Comparison of ENCODE assay signal across 14 cellular contexts in genomic region chr1:234246638-234247116, GRCh38.
DNase-seq lines count a peak whose midpoint lies in the region; ATAC-seq, FAIRE-seq and TF ChIP-seq lines count a peak whose summit lies in the region.
"Had no signal": no experiment of that assay in that cellular context is flagged by ENCODE, and none has a peak within 500 bp of the region (broad histone marks: within the 10 kb centered on the region; RNA-seq: fewer than 3 reads in every experiment).

No MANE protein-coding gene starts in this region.

- CTCF ChIA-PET in activated CD4-positive, alpha-beta memory T cell treated with anti-CD3 and anti-CD28 coated beads, Interleukin-2, amount 10 ng/mL, durations not matched to agents 7 days and 5 days (lab: Charles Lee): no interaction called here
- CTCF ChIA-PET in PC-3 (lab: Charles Lee): no interaction called here

- no peak overlapping the region for H2AFZ ChIP-seq in PC-3 (ENCODE audit: low read length)

- no peaks in the 10 kb centered on the region for H3K79me2 ChIP-seq in PC-3 (ENCODE audit: low read length)

- H3K27me3 ChIP-seq in pancreas (no peaks in the 10 kb centered on the region), psoas muscle (ENCODE audit: insufficient read depth in 3 of 3, low read length in 2 of 3) (no peaks in the 10 kb centered on the region), PC-3 (ENCODE audit: low read length) (no peaks in the 10 kb centered on the region)
- H3K27me3 ChIP-seq: cardiac muscle cell, SJCRH30 had no signal

- peaks cover 44% of the 10 kb centered on the region for H3K4me1 Mint-ChIP-seq in activated CD4-positive, alpha-beta memory T cell treated with anti-CD3 and anti-CD28 coated beads, Interleukin-2, amount 10 ng/mL, durations not matched to agents 7 days and 5 days

- no peak for TF ChIP-seq CTCF in GM20000 (IDR thresholded peaks at IDR 0.05; ENCODE audit: extremely low read depth, missing control alignments)
- TF ChIP-seq CTCF in pancreas (IDR thresholded peaks at IDR 0.05): no peak
- TF ChIP-seq CTCF in psoas muscle (IDR thresholded peaks at IDR 0.05): no peak
- no peak for TF ChIP-seq CTCF in PC-3 (conservative IDR thresholded peaks at IDR 0.05; ENCODE audit: low read depth, low read length)

- H3K9me3 ChIP-seq in pancreas (no peaks in the 10 kb centered on the region), psoas muscle (no peaks in the 10 kb centered on the region), PC-3 (ENCODE audit: low read length) (no peaks in the 10 kb centered on the region)
- H3K9me3 ChIP-seq: SJCRH30 had no signal

- WGBS in pancreas, 2 donors: 90% methylated on average over 5 of the region's 5 CpGs
- 83 to 86% (median 84%) methylated on average over 5 of the region's 5 CpGs for WGBS in psoas muscle, 3 donors

- intact Hi-C loops in pancreas (cut with DNase I): no loop called here
- intact Hi-C loops in psoas muscle (cut with DNase I): no loop called here
- intact Hi-C loops in PC-3 (cut with micrococcal nuclease): no loop called here

- H3K36me3 ChIP-seq in pancreas (no peaks in the 10 kb centered on the region), psoas muscle (ENCODE audit: insufficient read depth in 1 of 2, low read depth in 1 of 2) (no peaks in the 10 kb centered on the region), PC-3 (ENCODE audit: low read depth, low read length) (no peaks in the 10 kb centered on the region)
- H3K36me3 ChIP-seq: cardiac muscle cell, SJCRH30 had no signal

- peaks cover 25% of the 10 kb centered on the region for H3K36me3 Mint-ChIP-seq in activated CD4-positive, alpha-beta memory T cell treated with anti-CD3 and anti-CD28 coated beads, Interleukin-2, amount 10 ng/mL, durations not matched to agents 7 days and 5 days (ENCODE audit: low read depth)

- DNase-seq in GM20000 (ENCODE audit: low spot score) (peak; percentile 56), pancreas (no peak), psoas muscle (no peak), PC-3 (no peak), left lobe of liver (ENCODE audit: low spot score) (no peak)
- DNase-seq in activated CD4-positive, alpha-beta memory T cell treated with anti-CD3 and anti-CD28 coated beads, Interleukin-2, amount 10 ng/mL, durations not matched to agents 7 days and 5 days: no peak
- DNase-seq: DND-41, foreskin fibroblast, NCI-H187, SJCRH30 had no signal

- peaks cover 18% of the 10 kb centered on the region for H3K9me3 Mint-ChIP-seq in activated CD4-positive, alpha-beta memory T cell treated with anti-CD3 and anti-CD28 coated beads, Interleukin-2, amount 10 ng/mL, durations not matched to agents 7 days and 5 days

- H3K27me3 Mint-ChIP-seq in activated CD4-positive, alpha-beta memory T cell treated with anti-CD3 and anti-CD28 coated beads, Interleukin-2, amount 10 ng/mL, durations not matched to agents 7 days and 5 days: no peaks in the 10 kb centered on the region

- H3K9me2 ChIP-seq in PC-3 (replicated peaks; ENCODE audit: low read length): no peaks in the 10 kb centered on the region

- no TSS peak for BruUV-seq in PC-3 (replicated peaks; lab: Mats Ljungman, UMichigan)

- H3K4me3 ChIP-seq in pancreas (no peak overlapping the region), psoas muscle (no peak overlapping the region), PC-3 (ENCODE audit: low read length) (no peak overlapping the region)
- H3K4me3 ChIP-seq: cardiac muscle cell, SJCRH30 had no signal

- no peak overlapping the region for H3K4me3 Mint-ChIP-seq in activated CD4-positive, alpha-beta memory T cell treated with anti-CD3 and anti-CD28 coated beads, Interleukin-2, amount 10 ng/mL, durations not matched to agents 7 days and 5 days

- POLR2A ChIA-PET in activated CD4-positive, alpha-beta memory T cell treated with anti-CD3 and anti-CD28 coated beads, Interleukin-2, amount 10 ng/mL, durations not matched to agents 7 days and 5 days (lab: Charles Lee): no interaction called here
- POLR2A ChIA-PET in PC-3 (lab: Charles Lee; ENCODE audit: unreplicated experiment): no interaction called here

- no peak overlapping the region for H3K4me2 ChIP-seq in PC-3 (ENCODE audit: low read length)

- H3K27ac ChIP-seq in pancreas (no peak overlapping the region), psoas muscle (no peak overlapping the region), PC-3 (ENCODE audit: low read length) (no peak overlapping the region)
- H3K27ac ChIP-seq: cardiac muscle cell, HL-60, SJCRH30 had no signal

- FAIRE-seq in pancreas (lab: Jason Lieb, UNC): no peak

- H3F3A ChIP-seq in PC-3 (ENCODE audit: low read length, unreplicated experiment): no peaks in the 10 kb centered on the region

- H3K4me1 ChIP-seq in pancreas (no peaks in the 10 kb centered on the region), psoas muscle (no peaks in the 10 kb centered on the region), PC-3 (ENCODE audit: insufficient read depth, low read length) (no peaks in the 10 kb centered on the region)
- H3K4me1 ChIP-seq: SJCRH30 had no signal

- H3K27ac Mint-ChIP-seq in activated CD4-positive, alpha-beta memory T cell treated with anti-CD3 and anti-CD28 coated beads, Interleukin-2, amount 10 ng/mL, durations not matched to agents 7 days and 5 days: peak overlapping the region; percentile 51

- peak; percentile 88 for ATAC-seq in GM18520 (IDR thresholded peaks at IDR 0.05; ENCODE audit: unreplicated experiment)
- ATAC-seq in HG03025 (IDR thresholded peaks at IDR 0.05; ENCODE audit: low FRiP score, unreplicated experiment): peak; percentile 90
- no peak for ATAC-seq in pancreas
- no peak for ATAC-seq in psoas muscle
- ATAC-seq in PC-3: no peak
- no peak for ATAC-seq in left lobe of liver

- no peak overlapping the region for H3K9ac ChIP-seq in PC-3 (ENCODE audit: low read length)

- H4K20me1 ChIP-seq in PC-3 (ENCODE audit: low read length): no peaks in the 10 kb centered on the region

Comparison
In these comparisons a context has a peak if more than half of its experiments do, and no peak if none do; other contexts are left out.
1. ATAC-seq: peak in GM18520 (single experiment) and HG03025 (single experiment); none in pancreas (0 of 4), psoas muscle (0 of 4), PC-3 (single experiment) and left lobe of liver (single experiment).